Comparison of ENCODE assay signal across 1 cellular context in the genomic region with DNA sequence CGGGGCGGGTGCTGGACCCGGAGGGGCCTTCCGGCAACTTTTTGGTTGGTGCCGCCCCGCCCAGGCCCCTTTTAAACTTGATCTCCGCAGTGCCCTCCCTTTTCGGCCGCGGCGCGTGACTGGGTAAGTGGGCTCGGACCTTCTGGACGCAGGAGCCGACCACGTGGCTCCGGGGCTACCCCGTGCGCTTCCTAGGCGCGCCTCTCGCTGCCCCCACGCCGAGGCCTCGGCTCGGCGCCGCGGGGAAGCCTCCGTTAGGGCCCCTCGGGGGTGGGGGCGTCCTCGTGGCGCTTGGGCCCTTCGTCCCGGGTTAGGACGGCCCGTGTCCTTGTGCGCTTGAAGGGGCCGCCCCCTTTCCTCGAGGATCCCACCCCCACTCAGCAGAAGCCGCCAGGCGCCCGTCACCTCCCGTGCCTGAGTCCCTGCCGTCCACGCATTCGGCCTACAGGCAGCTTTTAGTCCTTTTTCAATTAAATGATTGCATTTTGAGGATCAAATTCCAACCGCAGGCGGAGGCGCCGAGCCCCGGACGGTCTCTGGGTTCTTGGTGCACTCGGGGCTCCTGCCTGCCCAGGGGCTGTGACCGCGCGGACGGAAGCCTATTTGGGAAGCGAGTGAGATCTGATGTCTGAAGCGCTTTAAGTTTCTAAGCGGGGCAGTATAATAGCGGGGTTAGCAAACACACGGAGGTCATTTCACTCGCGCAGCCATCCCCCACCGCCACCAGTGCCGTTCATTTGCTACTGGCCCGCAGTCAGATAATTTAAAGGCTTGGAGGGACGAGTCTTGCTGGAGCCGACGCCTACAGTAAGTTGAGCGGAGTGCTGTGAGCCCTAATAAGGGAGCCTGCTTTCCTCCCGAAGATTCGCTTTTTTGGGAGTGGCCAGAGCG.
TF ChIP-seq lines count a peak whose summit lies in the region.

No MANE protein-coding gene starts in this region.

TF ChIP-seq in K562, 482 proteins besides CTCF, POLR2A, EP300 and RAD21 (continued from another document and continues in another):
- TF ChIP-seq AFF4 (CRISPR knock-in tag; IDR thresholded peaks at IDR 0.05): peak; percentile 74; the same call in 1 of the 2 replicates
- no peak for TF ChIP-seq NCOA2 (IDR thresholded peaks at IDR 0.05; ENCODE audit: partially characterized antibody in 2 of 2)
- peak; percentile 83 for TF ChIP-seq ZNF431 (CRISPR knock-in tag; IDR thresholded peaks at IDR 0.05)
- peak; percentile 90 for TF ChIP-seq RB1 (IDR thresholded peaks at IDR 0.05; ENCODE audit: low read depth)
- TF ChIP-seq SAFB (IDR thresholded peaks at IDR 0.05; ENCODE audit: borderline replicate concordance, low read depth, low read length): peak; percentile 72; the same call in 1 of the 2 replicates
- peak; percentile 71 for TF ChIP-seq TARDBP (IDR thresholded peaks at IDR 0.05)
- no peak for TF ChIP-seq SPI1 (IDR thresholded peaks at IDR 0.05; ENCODE audit: borderline replicate concordance, low read depth, low read length)
- TF ChIP-seq ELF4 (CRISPR knock-in tag; IDR thresholded peaks at IDR 0.05): no peak
- no peak for TF ChIP-seq CEBPB (tag; IDR thresholded peaks at IDR 0.05)
- TF ChIP-seq, protein P1, sequence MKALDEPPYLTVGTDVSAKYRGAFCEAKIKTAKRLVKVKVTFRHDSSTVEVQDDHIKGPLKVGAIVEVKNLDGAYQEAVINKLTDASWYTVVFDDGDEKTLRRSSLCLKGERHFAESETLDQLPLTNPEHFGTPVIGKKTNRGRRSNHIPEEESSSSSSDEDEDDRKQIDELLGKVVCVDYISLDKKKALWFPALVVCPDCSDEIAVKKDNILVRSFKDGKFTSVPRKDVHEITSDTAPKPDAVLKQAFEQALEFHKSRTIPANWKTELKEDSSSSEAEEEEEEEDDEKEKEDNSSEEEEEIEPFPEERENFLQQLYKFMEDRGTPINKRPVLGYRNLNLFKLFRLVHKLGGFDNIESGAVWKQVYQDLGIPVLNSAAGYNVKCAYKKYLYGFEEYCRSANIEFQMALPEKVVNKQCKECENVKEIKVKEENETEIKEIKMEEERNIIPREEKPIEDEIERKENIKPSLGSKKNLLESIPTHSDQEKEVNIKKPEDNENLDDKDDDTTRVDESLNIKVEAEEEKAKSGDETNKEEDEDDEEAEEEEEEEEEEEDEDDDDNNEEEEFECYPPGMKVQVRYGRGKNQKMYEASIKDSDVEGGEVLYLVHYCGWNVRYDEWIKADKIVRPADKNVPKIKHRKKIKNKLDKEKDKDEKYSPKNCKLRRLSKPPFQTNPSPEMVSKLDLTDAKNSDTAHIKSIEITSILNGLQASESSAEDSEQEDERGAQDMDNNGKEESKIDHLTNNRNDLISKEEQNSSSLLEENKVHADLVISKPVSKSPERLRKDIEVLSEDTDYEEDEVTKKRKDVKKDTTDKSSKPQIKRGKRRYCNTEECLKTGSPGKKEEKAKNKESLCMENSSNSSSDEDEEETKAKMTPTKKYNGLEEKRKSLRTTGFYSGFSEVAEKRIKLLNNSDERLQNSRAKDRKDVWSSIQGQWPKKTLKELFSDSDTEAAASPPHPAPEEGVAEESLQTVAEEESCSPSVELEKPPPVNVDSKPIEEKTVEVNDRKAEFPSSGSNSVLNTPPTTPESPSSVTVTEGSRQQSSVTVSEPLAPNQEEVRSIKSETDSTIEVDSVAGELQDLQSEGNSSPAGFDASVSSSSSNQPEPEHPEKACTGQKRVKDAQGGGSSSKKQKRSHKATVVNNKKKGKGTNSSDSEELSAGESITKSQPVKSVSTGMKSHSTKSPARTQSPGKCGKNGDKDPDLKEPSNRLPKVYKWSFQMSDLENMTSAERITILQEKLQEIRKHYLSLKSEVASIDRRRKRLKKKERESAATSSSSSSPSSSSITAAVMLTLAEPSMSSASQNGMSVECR (CRISPR knock-in tag; IDR thresholded peaks at IDR 0.05): peak; percentile 89
- peak; percentile 45 for TF ChIP-seq CBFA2T2 (conservative IDR thresholded peaks at IDR 0.05)
- TF ChIP-seq PHF20 (IDR thresholded peaks at IDR 0.05; ENCODE audit: partially characterized antibody): peak; percentile 44
- TF ChIP-seq ZNF311 (CRISPR knock-in tag; IDR thresholded peaks at IDR 0.05): peak; percentile 30; the same call in 1 of the 2 replicates
- TF ChIP-seq ZNF766 (CRISPR knock-in tag; conservative IDR thresholded peaks at IDR 0.05): no peak
- peak; percentile 60 for TF ChIP-seq NCOA6 (IDR thresholded peaks at IDR 0.05)
- TF ChIP-seq ZC3H8 (IDR thresholded peaks at IDR 0.05): no peak
- TF ChIP-seq PHF21A (IDR thresholded peaks at IDR 0.05; ENCODE audit: borderline replicate concordance, low read depth): 0 out of 2 replicates have a peak, but pooled peaks have one; percentile 6
- TF ChIP-seq JUND (IDR thresholded peaks at IDR 0.05; ENCODE audit: borderline replicate concordance, low read depth, low read length): peak; percentile 22; the same call in 1 of the 2 replicates
- no peak; the same call in 2 of the 3 replicates for TF ChIP-seq JUND (tag; IDR thresholded peaks at IDR 0.05; ENCODE audit: borderline replicate concordance, low read depth, low read length)
- TF ChIP-seq STAT5B (CRISPR knock-in tag; IDR thresholded peaks at IDR 0.05): no peak
- TF ChIP-seq MNT (conservative IDR thresholded peaks at IDR 0.05): peak; percentile 97 to 99
- peak; percentile 39; the same call in 1 of the 2 replicates for TF ChIP-seq ZNF212 (CRISPR knock-in tag; IDR thresholded peaks at IDR 0.05)
- TF ChIP-seq ATF1 (CRISPR knock-in tag; IDR thresholded peaks at IDR 0.05): no peak
- peak; percentile 46 for TF ChIP-seq ATF1 (tag; IDR thresholded peaks at IDR 0.05)
- no peak for TF ChIP-seq NUFIP1 (IDR thresholded peaks at IDR 0.05; ENCODE audit: partially characterized antibody)
- TF ChIP-seq, protein P2, sequence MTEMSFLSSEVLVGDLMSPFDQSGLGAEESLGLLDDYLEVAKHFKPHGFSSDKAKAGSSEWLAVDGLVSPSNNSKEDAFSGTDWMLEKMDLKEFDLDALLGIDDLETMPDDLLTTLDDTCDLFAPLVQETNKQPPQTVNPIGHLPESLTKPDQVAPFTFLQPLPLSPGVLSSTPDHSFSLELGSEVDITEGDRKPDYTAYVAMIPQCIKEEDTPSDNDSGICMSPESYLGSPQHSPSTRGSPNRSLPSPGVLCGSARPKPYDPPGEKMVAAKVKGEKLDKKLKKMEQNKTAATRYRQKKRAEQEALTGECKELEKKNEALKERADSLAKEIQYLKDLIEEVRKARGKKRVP (CRISPR knock-in tag; IDR thresholded peaks at IDR 0.05): 0 out of 2 replicates have a peak, but pooled peaks have one; percentile 44
- peak; percentile 61 for TF ChIP-seq TFE3 (CRISPR knock-in tag; IDR thresholded peaks at IDR 0.05)
- TF ChIP-seq HDAC1 (IDR thresholded peaks at IDR 0.05): peak in 1 of 2 experiments; percentile 89; a peak in 2 of 4 replicates
- TF ChIP-seq HNRNPL (IDR thresholded peaks at IDR 0.05; ENCODE audit: low read depth, low read length): peak; percentile 88
- peak in 1 of 2 experiments; percentile 85; a peak in 1 of 4 replicates for TF ChIP-seq ZNF639 (CRISPR knock-in tag; conservative IDR thresholded peaks at IDR 0.05 in 1 of 2, IDR thresholded peaks at IDR 0.05 in 1 of 2)
- peak; percentile 37; the same call in 1 of the 2 replicates for TF ChIP-seq ZBTB9 (CRISPR knock-in tag; IDR thresholded peaks at IDR 0.05)
- no peak for TF ChIP-seq MEF2D (tag; conservative IDR thresholded peaks at IDR 0.05; ENCODE audit: low read depth)
- TF ChIP-seq KHSRP (IDR thresholded peaks at IDR 0.05): no peak; the same call in 1 of the 2 replicates
- peak; percentile 93 to 96 for TF ChIP-seq MAZ (CRISPR knock-in tag; conservative IDR thresholded peaks at IDR 0.05 in 1 of 2, IDR thresholded peaks at IDR 0.05 in 1 of 2)
- TF ChIP-seq, protein P3, sequence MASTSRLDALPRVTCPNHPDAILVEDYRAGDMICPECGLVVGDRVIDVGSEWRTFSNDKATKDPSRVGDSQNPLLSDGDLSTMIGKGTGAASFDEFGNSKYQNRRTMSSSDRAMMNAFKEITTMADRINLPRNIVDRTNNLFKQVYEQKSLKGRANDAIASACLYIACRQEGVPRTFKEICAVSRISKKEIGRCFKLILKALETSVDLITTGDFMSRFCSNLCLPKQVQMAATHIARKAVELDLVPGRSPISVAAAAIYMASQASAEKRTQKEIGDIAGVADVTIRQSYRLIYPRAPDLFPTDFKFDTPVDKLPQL (IDR thresholded peaks at IDR 0.05; ENCODE audit: extremely low read depth, insufficient read length): peak; percentile 31
- TF ChIP-seq SMAD3 (CRISPR knock-in tag; conservative IDR thresholded peaks at IDR 0.05): peak; percentile 66; the same call in 1 of the 2 replicates
- TF ChIP-seq CREM (IDR thresholded peaks at IDR 0.05; ENCODE audit: low read depth): peak; percentile 50; the same call in 1 of the 2 replicates
- no peak for TF ChIP-seq POU5F1 (IDR thresholded peaks at IDR 0.05; ENCODE audit: borderline replicate concordance, low read depth, low read length, partially characterized antibody)
- TF ChIP-seq, protein P4, sequence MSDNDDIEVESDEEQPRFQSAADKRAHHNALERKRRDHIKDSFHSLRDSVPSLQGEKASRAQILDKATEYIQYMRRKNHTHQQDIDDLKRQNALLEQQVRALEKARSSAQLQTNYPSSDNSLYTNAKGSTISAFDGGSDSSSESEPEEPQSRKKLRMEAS (CRISPR knock-in tag; IDR thresholded peaks at IDR 0.05): peak; percentile 99
